28 cellular contexts compared by ENCODE assay signal in the genomic region with DNA sequence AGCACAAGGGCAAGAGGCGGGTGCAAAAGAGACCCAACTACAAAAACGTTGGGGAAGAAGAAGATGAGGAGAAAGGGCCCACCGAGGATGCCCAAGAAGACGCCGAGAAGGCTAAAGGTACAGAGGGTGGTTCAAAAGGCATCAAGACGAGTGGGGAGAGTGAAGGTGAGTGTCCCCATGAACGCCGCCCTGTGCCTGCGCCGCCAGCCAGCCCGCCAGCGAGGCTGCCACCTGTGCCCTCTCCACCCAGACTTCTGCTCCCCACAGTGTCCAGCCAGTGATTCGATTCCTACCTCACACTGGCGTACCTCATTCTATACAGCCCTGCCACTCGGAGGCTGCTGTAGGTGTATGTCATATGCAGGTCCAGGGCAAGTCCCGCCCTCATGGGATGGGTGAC.
"Had no signal": no experiment of that assay in that cellular context is flagged by ENCODE, and none has a peak within 500 bp of the region (broad histone marks: within the 10 kb centered on the region; RNA-seq: fewer than 3 reads in every experiment).

No MANE protein-coding gene starts in this region.

- H3K9me3 ChIP-seq: heart right ventricle, left ventricle myocardium inferior, mucosa of descending colon, pancreas, prostate gland, testis, thyroid gland, transverse colon, upper lobe of left lung, vagina had no signal

- H3K4me3 ChIP-seq: heart right ventricle, hepatocyte, left ventricle myocardium inferior, lung, mucosa of descending colon, pancreas, prostate gland, skin epidermis, testis, thyroid gland, transverse colon, upper lobe of left lung, vagina had no signal

- H3K4me3 Mint-ChIP-seq: naive thymus-derived CD4-positive, alpha-beta T cell; natural killer cell treated with Interleukin-12 subunit alpha and Interleukin-12 subunit beta and Interleukin-15 and Interleukin-18, amount 100 ng/mL, for 72 hours; stimulated activated naive CD8-positive, alpha-beta T cell treated with anti-CD3 and anti-CD28 coated beads, Interleukin-15, amount 100 ng/mL, for 72 hours had no signal

- H3K27me3 Mint-ChIP-seq: naive thymus-derived CD4-positive, alpha-beta T cell; natural killer cell treated with Interleukin-12 subunit alpha and Interleukin-12 subunit beta and Interleukin-15 and Interleukin-18, amount 100 ng/mL, for 72 hours; stimulated activated naive CD8-positive, alpha-beta T cell treated with anti-CD3 and anti-CD28 coated beads, Interleukin-15, amount 100 ng/mL, for 72 hours had no signal

- H3K36me3 ChIP-seq: pancreas, prostate gland, transverse colon, vagina had no signal

- H3K27ac ChIP-seq: heart right ventricle, hepatocyte, left ventricle myocardium inferior, pancreas, prostate gland, testis, transverse colon, upper lobe of left lung, vagina had no signal

- ATAC-seq: heart right ventricle; mucosa of descending colon; naive thymus-derived CD4-positive, alpha-beta T cell; natural killer cell treated with Interleukin-12 subunit alpha and Interleukin-12 subunit beta and Interleukin-15 and Interleukin-18, amount 100 ng/mL, for 72 hours; pancreas; right cardiac atrium; sciatic nerve; stimulated activated naive CD8-positive, alpha-beta T cell treated with anti-CD3 and anti-CD28 coated beads, Interleukin-15, amount 100 ng/mL, for 72 hours had no signal

- H3K4me1 Mint-ChIP-seq: stimulated activated naive CD8-positive, alpha-beta T cell treated with anti-CD3 and anti-CD28 coated beads, Interleukin-15, amount 100 ng/mL, for 72 hours had no signal

- H2AFZ ChIP-seq: hepatocyte had no signal

- H3K27me3 ChIP-seq: heart right ventricle, hepatocyte, pancreas, testis, thyroid gland, transverse colon, upper lobe of left lung, vagina had no signal

- H3K9me3 Mint-ChIP-seq: naive thymus-derived CD4-positive, alpha-beta T cell; natural killer cell treated with Interleukin-12 subunit alpha and Interleukin-12 subunit beta and Interleukin-15 and Interleukin-18, amount 100 ng/mL, for 72 hours; stimulated activated naive CD8-positive, alpha-beta T cell treated with anti-CD3 and anti-CD28 coated beads, Interleukin-15, amount 100 ng/mL, for 72 hours had no signal

- H3K4me1 ChIP-seq: left ventricle myocardium inferior, pancreas, prostate gland, testis, upper lobe of left lung had no signal

- H3K27ac Mint-ChIP-seq: naive thymus-derived CD4-positive, alpha-beta T cell; stimulated activated naive CD8-positive, alpha-beta T cell treated with anti-CD3 and anti-CD28 coated beads, Interleukin-15, amount 100 ng/mL, for 72 hours had no signal

- DNase-seq: heart right ventricle; islet precursor cell; left ventricle myocardium inferior; midbrain; mucosa of descending colon; naive thymus-derived CD4-positive, alpha-beta T cell; nucleus accumbens; posterior cingulate gyrus; retina; right cardiac atrium; stimulated activated CD4-positive, alpha-beta T cell treated with anti-CD3 and anti-CD28 coated beads, Interleukin-12 subunit alpha, Interleukin-12 subunit beta, amount 100 ng/mL, for 4 hours; stimulated activated CD4-positive, alpha-beta T cell treated with anti-CD3 and anti-CD28 coated beads, Interleukin-15, amount 100 ng/mL, for 24 hours; stimulated activated CD4-positive, alpha-beta T cell treated with anti-CD3 and anti-CD28 coated beads, Interleukin-2, amount 100 ng/mL, for 24 hours; stimulated activated CD4-positive, alpha-beta T cell treated with anti-CD3 and anti-CD28 coated beads, Interleukin-4, amount 100 ng/mL, for 1 hour; stimulated activated naive CD8-positive, alpha-beta T cell treated with anti-CD3 and anti-CD28 coated beads, Interleukin-15, amount 100 ng/mL, for 72 hours; substantia nigra; testis; thyroid gland; transverse colon had no signal

- H3K4me2 ChIP-seq: hepatocyte had no signal
